In the genomic region with DNA sequence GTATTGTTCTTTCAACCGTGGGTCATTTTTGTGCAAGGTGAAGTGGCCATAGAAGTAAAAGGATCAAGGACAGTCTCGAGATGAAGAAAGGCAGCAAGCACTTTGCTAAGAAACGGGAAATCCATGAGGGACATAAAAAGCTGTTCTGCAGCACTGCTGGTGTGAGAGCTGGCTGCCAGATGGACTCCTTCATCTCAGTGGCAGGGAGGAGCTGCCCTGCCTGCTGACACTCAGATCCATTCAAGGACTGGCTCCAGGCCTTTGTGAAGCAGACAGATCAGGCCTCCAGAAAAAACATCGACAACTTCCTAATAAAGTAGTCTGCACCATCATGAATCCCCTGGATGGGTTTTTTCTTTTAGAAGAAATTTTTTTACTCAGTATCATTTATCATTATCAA, we compare ENCODE assay signal across 22 cellular contexts. TPM values are rescaled to one million over a fixed set of nuclear protein-coding genes. Genes with fewer than 3 reads are reported as not detected.
A peak's percentile ranks its signal among the peaks of the same experiment; 100 is the strongest.
DNase-seq lines count a peak whose midpoint lies in the region; ATAC-seq and TF ChIP-seq lines count a peak whose summit lies in the region.
"Had no signal": no experiment of that assay in that cellular context is flagged by ENCODE, and none has a peak within 500 bp of the region (broad histone marks: within the 10 kb centered on the region; RNA-seq: fewer than 3 reads in every experiment).

No MANE protein-coding gene starts in this region.

- TF ChIP-seq POLR2A in ovary (IDR thresholded peaks at IDR 0.05) = no peak

- H3K27ac ChIP-seq in CD4-positive, alpha-beta T cell (ENCODE audit: low read depth, low read length) = no peak overlapping the region
- H3K27ac ChIP-seq in cardiac muscle cell = peak overlapping the region; percentile 81
- H3K27ac ChIP-seq in ovary = peak overlapping the region in 1 of 2 donors; percentile 15
- H3K27ac ChIP-seq: foreskin keratinocyte, thoracic aorta had no signal

- ATAC-seq in CD4-positive, alpha-beta T cell (ENCODE audit: poor library complexity) = no peak
- no peak for ATAC-seq in T-helper 17 cell
- no peak for ATAC-seq in GM19397 (IDR thresholded peaks at IDR 0.05; ENCODE audit: unreplicated experiment)
- ATAC-seq: foreskin keratinocyte had no signal

- H3K4me3 Mint-ChIP-seq in CD4-positive, alpha-beta T cell = no peak overlapping the region
- no peak overlapping the region for H3K4me3 Mint-ChIP-seq in T-helper 17 cell
- no peak overlapping the region for H3K4me3 Mint-ChIP-seq in activated CD4-positive, alpha-beta T cell treated with anti-CD3 and anti-CD28 coated beads, Interleukin-2, amount 10 ng/mL, durations not matched to agents 7 days and 5 days

- H3K36me3 ChIP-seq in cardiac muscle cell = peaks cover 48% of the 10 kb centered on the region
- H3K36me3 ChIP-seq in ovary = no peaks in the 10 kb centered on the region

- no peak for TF ChIP-seq EP300 in ovary (IDR thresholded peaks at IDR 0.05)

- no peaks in the 10 kb centered on the region for H3K4me1 Mint-ChIP-seq in CD4-positive, alpha-beta T cell (ENCODE audit: low read depth)
- H3K4me1 Mint-ChIP-seq in T-helper 17 cell = peaks cover 2% of the 10 kb centered on the region
- H3K4me1 Mint-ChIP-seq in activated CD4-positive, alpha-beta T cell treated with anti-CD3 and anti-CD28 coated beads, Interleukin-2, amount 10 ng/mL, durations not matched to agents 7 days and 5 days = no peaks in the 10 kb centered on the region

- H3K36me3 Mint-ChIP-seq in CD4-positive, alpha-beta T cell (ENCODE audit: low read depth) = peaks cover 97% of the 10 kb centered on the region
- no peaks in the 10 kb centered on the region for H3K36me3 Mint-ChIP-seq in T-helper 17 cell (ENCODE audit: low read depth)
- H3K36me3 Mint-ChIP-seq in activated CD4-positive, alpha-beta T cell treated with anti-CD3 and anti-CD28 coated beads, Interleukin-2, amount 10 ng/mL, durations not matched to agents 7 days and 5 days (ENCODE audit: low read depth) = peaks cover 65% of the 10 kb centered on the region

- no peaks in the 10 kb centered on the region for H3K27me3 Mint-ChIP-seq in CD4-positive, alpha-beta T cell
- H3K27me3 Mint-ChIP-seq in T-helper 17 cell = no peaks in the 10 kb centered on the region
- no peaks in the 10 kb centered on the region for H3K27me3 Mint-ChIP-seq in activated CD4-positive, alpha-beta T cell treated with anti-CD3 and anti-CD28 coated beads, Interleukin-2, amount 10 ng/mL, durations not matched to agents 7 days and 5 days

- H3K9me3 Mint-ChIP-seq in CD4-positive, alpha-beta T cell = no peaks in the 10 kb centered on the region
- H3K9me3 Mint-ChIP-seq in activated CD4-positive, alpha-beta T cell treated with anti-CD3 and anti-CD28 coated beads, Interleukin-2, amount 10 ng/mL, durations not matched to agents 7 days and 5 days = no peaks in the 10 kb centered on the region

- POLR2A ChIA-PET in CD4-positive, alpha-beta T cell (lab: Charles Lee) = interaction anchor here (0.6 to 0.7 kb wide), 2 partner anchors 36 to 310 kb away, joined by 3 read pairs; no protein-coding TSS in a partner anchor
- POLR2A ChIA-PET in activated CD4-positive, alpha-beta T cell treated with anti-CD3 and anti-CD28 coated beads, Interleukin-2, amount 10 ng/mL, durations not matched to agents 7 days and 5 days (lab: Charles Lee) = no interaction called here

- intact Hi-C loops in CD4-positive, alpha-beta T cell (cut with DNase I, micrococcal nuclease) = no loop called here
- intact Hi-C loops in ovary (cut with DNase I) = no loop called here

- H3K27me3 ChIP-seq in CD4-positive, alpha-beta T cell (ENCODE audit: control insufficient read depth, insufficient read depth, low read length) = no peaks in the 10 kb centered on the region
- no peaks in the 10 kb centered on the region for H3K27me3 ChIP-seq in cardiac muscle cell
- H3K27me3 ChIP-seq in ovary = no peaks in the 10 kb centered on the region
- H3K27me3 ChIP-seq: foreskin keratinocyte had no signal

- WGBS in ovary, 3 donors = 7 to 15% (median 11%) methylated on average over 4 of the region's 4 CpGs

- DNase-seq in CD4-positive, alpha-beta T cell = no peak
- no peak for DNase-seq in T-helper 17 cell
- no peak for DNase-seq in cardiac muscle cell (ENCODE audit: low read depth in 1 of 2, low spot score in 1 of 2)
- peak; percentile 37 to 62 (median 56) for DNase-seq in ovary
- no peak for DNase-seq in SK-N-DZ (ENCODE audit: low spot score)
- no peak for DNase-seq in activated CD4-positive, alpha-beta T cell treated with anti-CD3 and anti-CD28 coated beads, Interleukin-2, amount 10 ng/mL, durations not matched to agents 7 days and 5 days
- DNase-seq: activated CD4-positive, alpha-beta T cell treated with anti-CD3 and anti-CD28 coated beads for 48 hours; activated CD8-positive, alpha-beta memory T cell treated with anti-CD3 and anti-CD28 coated beads, Interleukin-2, amount 50 U/mL, for 48 hours; activated gamma-delta T cell treated with Interleukin-2 at 50 U/mL for 16 hours; COR-L47; cortex of kidney; EL; foreskin keratinocyte; KG1; kidney glomerular epithelial cell; midbrain; MV-4-11; NCI-H2029; NCI-H510A treated with DMSO at 0.1 percent for 48 hours; stimulated activated CD4-positive, alpha-beta T cell treated with anti-CD3 and anti-CD28 coated beads, Interleukin-12 subunit alpha, Interleukin-12 subunit beta, amount 100 ng/mL, for 4 hours had no signal

- CTCF ChIA-PET in CD4-positive, alpha-beta T cell (lab: Charles Lee) = interaction anchor here (0.7 kb wide), 1 partner anchor 12 kb away, joined by 3 read pairs; no protein-coding TSS in a partner anchor
- CTCF ChIA-PET in activated CD4-positive, alpha-beta T cell treated with anti-CD3 and anti-CD28 coated beads, Interleukin-2, amount 10 ng/mL, durations not matched to agents 7 days and 5 days (lab: Charles Lee) = no interaction called here

- TF ChIP-seq CTCF in CD4-positive, alpha-beta T cell (IDR thresholded peaks at IDR 0.05) = no peak
- TF ChIP-seq CTCF in cardiac muscle cell (IDR thresholded peaks at IDR 0.05; ENCODE audit: low read depth, low read length) (no peak), ovary (IDR thresholded peaks at IDR 0.05) (no peak)

- peaks cover 19% of the 10 kb centered on the region for H3K4me1 ChIP-seq in cardiac muscle cell (ENCODE audit: low read depth)
- peaks cover 2% of the 10 kb centered on the region for H3K4me1 ChIP-seq in ovary (ENCODE audit: insufficient read depth)

- H3K4me3 ChIP-seq in cardiac muscle cell (no peak overlapping the region), ovary (no peak overlapping the region)
- H3K4me3 ChIP-seq: thoracic aorta had no signal

- H3K9me3 ChIP-seq in CD4-positive, alpha-beta T cell (ENCODE audit: control insufficient read depth, low read length) = no peaks in the 10 kb centered on the region
- H3K9me3 ChIP-seq in T-helper 17 cell (ENCODE audit: control insufficient read depth, low read length, poor library complexity, severe bottlenecking) (no peaks in the 10 kb centered on the region), cardiac muscle cell (ENCODE audit: low read depth) (no peaks in the 10 kb centered on the region), ovary (no peaks in the 10 kb centered on the region)
- H3K9me3 ChIP-seq: thoracic aorta had no signal

- H3K27ac Mint-ChIP-seq in CD4-positive, alpha-beta T cell = peak overlapping the region; percentile 44
- H3K27ac Mint-ChIP-seq in T-helper 17 cell = peak overlapping the region; percentile 66
- no peak overlapping the region for H3K27ac Mint-ChIP-seq in activated CD4-positive, alpha-beta T cell treated with anti-CD3 and anti-CD28 coated beads, Interleukin-2, amount 10 ng/mL, durations not matched to agents 7 days and 5 days

RNA-seq across cellular contexts. Expression of gene RMC1, which starts 29.5 kb away (rescaled TPM):
- 10 to 100 TPM; 46.9 to 48.3 TPM for total RNA-seq in CD4-positive, alpha-beta T cell
- 10 to 100 TPM; 64.0 to 72.2 TPM for total RNA-seq in T-helper 17 cell
- total RNA-seq in cardiac muscle cell = 10.4 and 13.5 TPM in 2 replicates
- 18.3 and 28.0 TPM in 2 replicates for polyA plus RNA-seq in cardiac muscle cell
- 10 to 100 TPM; 15.0 to 29.2 (median 21.8) TPM for total RNA-seq in ovary
- polyA plus RNA-seq in ovary = 10 to 100 TPM; 22.9 to 29.5 TPM
- polyA plus RNA-seq in SK-N-DZ (2014; cell fraction: cytosol; rRNA removed) = 31.3 and 34.1 TPM in 2 replicates
- polyA plus RNA-seq in SK-N-DZ (2014; cell fraction: nucleus; rRNA removed) = 33.8 and 39.1 TPM in 2 replicates
- 10 to 100 TPM; 56.0 to 66.4 TPM for total RNA-seq in activated CD4-positive, alpha-beta T cell treated with anti-CD3 and anti-CD28 coated beads, Interleukin-2, amount 10 ng/mL, durations not matched to agents 7 days and 5 days

RNA-seq across cellular contexts. Expression of gene NPC1, which starts 53.5 kb away (rescaled TPM):
- total RNA-seq in CD4-positive, alpha-beta T cell = 10 to 100 TPM; 17.2 to 17.6 TPM
- total RNA-seq in T-helper 17 cell = 10 to 100 TPM; 43.5 to 45.8 TPM
- 22.4 and 25.9 TPM in 2 replicates for total RNA-seq in cardiac muscle cell
- polyA plus RNA-seq in cardiac muscle cell = 14.1 and 19.4 TPM in 2 replicates
- total RNA-seq in ovary = 10 to 100 TPM; 21.8 to 54.5 (median 29.8) TPM
- polyA plus RNA-seq in ovary = 100 to 1,000 TPM in 1 of 2 donors, 10 to 100 TPM in 1; 26.4 to 100 TPM
- polyA plus RNA-seq in SK-N-DZ (2014; cell fraction: cytosol; rRNA removed) = 14.5 and 17.0 TPM in 2 replicates
- polyA plus RNA-seq in SK-N-DZ (2014; cell fraction: nucleus; rRNA removed) = 20.8 and 26.8 TPM in 2 replicates
- total RNA-seq in activated CD4-positive, alpha-beta T cell treated with anti-CD3 and anti-CD28 coated beads, Interleukin-2, amount 10 ng/mL, durations not matched to agents 7 days and 5 days = 10 to 100 TPM; 33.8 to 37.3 TPM

Comparison
In these comparisons a context has a peak if more than half of its experiments do, and no peak if none do; other contexts are left out.
1. DNase-seq: peak in ovary (5 of 5); none in CD4-positive, alpha-beta T cell (0 of 10), T-helper 17 cell (0 of 3), cardiac muscle cell (0 of 2), SK-N-DZ (single experiment) and activated CD4-positive, alpha-beta T cell treated with anti-CD3 and anti-CD28 coated beads, Interleukin-2, amount 10 ng/mL, durations not matched to agents 7 days and 5 days (single experiment).